Comparison of ENCODE assay signal across 12 cellular contexts in the genomic region with DNA sequence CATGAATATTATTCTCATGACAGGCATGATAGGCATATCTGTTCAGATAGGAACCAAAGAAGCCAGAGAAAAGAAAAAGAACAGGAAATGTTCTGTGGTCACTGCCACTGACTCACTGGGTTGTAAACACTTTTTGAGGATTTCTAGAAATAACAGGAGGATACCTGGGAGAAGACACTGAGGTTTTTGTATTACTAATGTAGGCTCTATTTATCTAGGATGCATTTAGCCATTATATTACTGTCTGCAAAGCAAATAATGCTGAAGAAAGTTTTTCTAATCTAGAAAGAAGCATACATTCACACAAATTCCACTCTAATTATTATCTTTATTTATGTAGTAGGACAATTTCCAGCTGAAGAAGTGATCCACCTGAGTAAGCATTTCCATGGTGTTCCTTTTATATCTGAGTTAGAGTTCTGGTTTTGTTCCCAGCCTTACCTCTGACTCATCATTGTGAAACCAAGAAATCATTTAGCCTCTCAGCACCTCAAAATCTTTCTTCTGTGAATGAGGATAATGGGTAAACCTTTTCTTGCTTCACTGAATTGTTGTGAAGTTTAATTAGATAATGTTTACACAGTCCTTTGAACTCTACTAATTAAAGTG. TPM values are rescaled to one million over a fixed set of nuclear protein-coding genes. Genes with fewer than 3 reads are reported as not detected.
DNase-seq lines count a peak whose midpoint lies in the region; ATAC-seq and TF ChIP-seq lines count a peak whose summit lies in the region.
"Had no signal": no experiment of that assay in that cellular context is flagged by ENCODE, and none has a peak within 500 bp of the region (broad histone marks: within the 10 kb centered on the region; RNA-seq: fewer than 3 reads in every experiment).

No MANE protein-coding gene starts in this region.

- TF ChIP-seq CTCF in heart right ventricle (IDR thresholded peaks at IDR 0.05) = no peak

- intact Hi-C loops in left colon (cut with DNase I, micrococcal nuclease) = no loop called here
- intact Hi-C loops in heart right ventricle (cut with DNase I) = no loop called here

- H3K4me3 ChIP-seq in heart right ventricle = no peak overlapping the region
- H3K4me3 ChIP-seq: cardiac muscle cell, mucosa of descending colon, skin epidermis had no signal

- no peaks in the 10 kb centered on the region for H3K27me3 ChIP-seq in heart right ventricle
- H3K27me3 ChIP-seq: cardiac muscle cell had no signal

- DNase-seq in GM03348 (ENCODE audit: low spot score) = peak; percentile 57
- DNase-seq in OCI-M1 (lab: John Stamatoyannopoulos, UW) = peak; percentile 16
- peak; percentile 98 for DNase-seq in renal cortical epithelial cell (ENCODE audit: low read depth)
- no peak for DNase-seq in effector CD8-positive, alpha-beta T cell (lab: John Stamatoyannopoulos, UW)
- DNase-seq in left colon = no peak
- no peak for DNase-seq in heart right ventricle
- DNase-seq: head of caudate nucleus, mucosa of descending colon, T-helper 17 cell had no signal

- H3K4me1 ChIP-seq in heart right ventricle = peaks cover 0 to 7% (median 0%) of the 10 kb centered on the region in 9 donors

- peaks cover 0 to 5% (median 0%) of the 10 kb centered on the region in 11 donors for H3K9me3 ChIP-seq in heart right ventricle
- H3K9me3 ChIP-seq: mucosa of descending colon had no signal

- H3K36me3 ChIP-seq in heart right ventricle = no peaks in the 10 kb centered on the region
- H3K36me3 ChIP-seq: cardiac muscle cell had no signal

- no peak overlapping the region for H3K27ac ChIP-seq in heart right ventricle
- H3K27ac ChIP-seq: cardiac muscle cell, skin epidermis had no signal

- ATAC-seq in esophagus mucosa (peak; percentile 94), left colon (no peak), heart right ventricle (no peak)
- ATAC-seq: mucosa of descending colon, T-helper 17 cell had no signal

RNA-seq across cellular contexts. Expression of a gene that starts 40.2 kb away (rescaled TPM):
- 170 TPM for total RNA-seq in esophagus mucosa
- total RNA-seq in renal cortical epithelial cell = 5.3 and 22.7 TPM in 2 replicates
- not detected for total RNA-seq in left colon
- 1 to 10 TPM in 1 of 10 donors, under 1 TPM in 1, not detected in 8; 0.66 to 8.4 TPM for total RNA-seq in heart right ventricle
- under 1 TPM in 1 of 2 donors, not detected in 1; 0.03 TPM for polyA plus RNA-seq in heart right ventricle
- total RNA-seq: cardiac muscle cell, mucosa of descending colon, T-helper 17 cell had no signal
- polyA plus RNA-seq: cardiac muscle cell had no signal

Comparison
In these comparisons a context has a peak if more than half of its experiments do, and no peak if none do; other contexts are left out.
1. DNase-seq: peak in GM03348 (single experiment), OCI-M1 (single experiment) and renal cortical epithelial cell (single experiment); none in effector CD8-positive, alpha-beta T cell (single experiment), left colon (0 of 2) and heart right ventricle (0 of 2).